In the genomic region with DNA sequence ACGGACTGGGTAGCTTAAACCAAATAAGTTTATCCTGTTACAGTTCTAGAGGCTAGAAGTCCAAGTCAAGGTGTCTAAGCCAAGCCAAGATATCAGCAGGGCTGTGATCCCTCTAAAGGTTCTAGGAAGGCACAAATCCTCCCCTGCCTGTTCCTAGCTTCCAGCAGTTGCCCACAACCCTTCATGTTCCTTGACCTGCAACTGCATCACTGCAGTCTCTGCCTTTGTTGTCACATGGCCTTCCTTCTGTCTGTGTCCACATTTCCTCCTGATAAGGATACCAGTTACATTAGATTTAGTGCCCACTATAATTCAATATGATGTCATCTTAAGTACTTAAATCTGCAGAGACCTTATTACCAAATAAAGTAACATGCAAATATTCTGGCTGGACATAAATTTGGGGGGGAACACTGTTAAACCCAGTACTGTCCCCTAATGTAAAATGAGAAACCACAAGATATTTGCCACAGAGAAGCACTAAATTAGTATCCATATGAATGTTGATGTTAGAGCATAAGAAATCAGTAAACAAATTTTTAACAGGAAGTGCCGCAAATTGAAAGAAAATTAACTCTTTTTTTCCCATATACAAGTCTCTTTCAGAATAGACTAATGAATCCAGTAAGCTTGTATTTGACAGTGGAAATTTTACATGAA, we compare ENCODE assay signal across 19 cellular contexts. TPM values are rescaled to one million over a fixed set of nuclear protein-coding genes. Genes with fewer than 3 reads are reported as not detected.
DNase-seq lines count a peak whose midpoint lies in the region; ATAC-seq, FAIRE-seq and TF ChIP-seq lines count a peak whose summit lies in the region.
"Had no signal": no experiment of that assay in that cellular context is flagged by ENCODE, and none has a peak within 500 bp of the region (broad histone marks: within the 10 kb centered on the region; RNA-seq: fewer than 3 reads in every experiment).

No MANE protein-coding gene starts in this region.

- FAIRE-seq in GM12891 (lab: Jason Lieb, UNC): no peak

- H3K27ac Mint-ChIP-seq in activated CD4-positive, alpha-beta T cell treated with anti-CD3 and anti-CD28 coated beads for 36 hours: peak overlapping the region; percentile 69
- no peak overlapping the region for H3K27ac Mint-ChIP-seq in activated CD4-positive, alpha-beta T cell treated with anti-CD3 and anti-CD28 coated beads, Interleukin-2, amount 10 ng/mL, durations not matched to agents 24 days and 14 days
- H3K27ac Mint-ChIP-seq in activated naive CD8-positive, alpha-beta T cell: peak overlapping the region; percentile 77
- peak overlapping the region; percentile 25 to 73 for H3K27ac Mint-ChIP-seq in natural killer cell treated with Interleukin-12 subunit alpha and Interleukin-12 subunit beta and Interleukin-15 and Interleukin-18, amount 100 ng/mL, for 72 hours

- H3K27ac ChIP-seq in brain microvascular endothelial cell: no peak overlapping the region
- H3K27ac ChIP-seq: BLaER1 treated with 17β-estradiol and CSF1 and Interleukin-3, amounts not matched to agents 10 nM and 100 nM; PC-9 had no signal

- no peaks in the 10 kb centered on the region for H3K27me3 Mint-ChIP-seq in activated CD4-positive, alpha-beta T cell treated with anti-CD3 and anti-CD28 coated beads for 36 hours
- no peaks in the 10 kb centered on the region for H3K27me3 Mint-ChIP-seq in activated CD4-positive, alpha-beta T cell treated with anti-CD3 and anti-CD28 coated beads, Interleukin-2, amount 10 ng/mL, durations not matched to agents 24 days and 14 days
- no peaks in the 10 kb centered on the region for H3K27me3 Mint-ChIP-seq in activated naive CD8-positive, alpha-beta T cell
- H3K27me3 Mint-ChIP-seq in natural killer cell treated with Interleukin-12 subunit alpha and Interleukin-12 subunit beta and Interleukin-15 and Interleukin-18, amount 100 ng/mL, for 72 hours: no peaks in the 10 kb centered on the region

- no peak overlapping the region for H3K4me3 ChIP-seq in brain microvascular endothelial cell (ENCODE audit: low read depth, low read length)
- H3K4me3 ChIP-seq: BLaER1 treated with 17β-estradiol and CSF1 and Interleukin-3, amounts not matched to agents 10 nM and 100 nM; PC-9 had no signal

- no peak for TF ChIP-seq CTCF in brain microvascular endothelial cell (IDR thresholded peaks at IDR 0.05; ENCODE audit: low read depth, low read length, missing control alignments)

- TF ChIP-seq POLR2A in GM12891 (IDR thresholded peaks at IDR 0.05; ENCODE audit: low read depth, low read length): 0 out of 2 replicates have a peak, but pooled peaks have one; percentile 3

- POLR2A ChIA-PET in activated CD4-positive, alpha-beta T cell treated with anti-CD3 and anti-CD28 coated beads for 36 hours (lab: Charles Lee): no interaction called here

- H3K36me3 ChIP-seq in brain microvascular endothelial cell (replicated peaks): peaks cover 55% of the 10 kb centered on the region

- CTCF ChIA-PET in activated CD4-positive, alpha-beta T cell treated with anti-CD3 and anti-CD28 coated beads for 36 hours (lab: Charles Lee): interaction anchor here (0.6 kb wide), 1 partner anchor 223 kb away, joined by 3 read pairs; no protein-coding TSS in a partner anchor

- intact Hi-C loops in activated CD4-positive, alpha-beta T cell treated with anti-CD3 and anti-CD28 coated beads for 36 hours (cut with DNase I, micrococcal nuclease): loop anchor here in 1 of 2 experiments (2.0 kb wide), 1 partner anchor 19 kb away; no protein-coding TSS in a partner anchor
- intact Hi-C loops in activated CD4-positive, alpha-beta T cell treated with anti-CD3 and anti-CD28 coated beads, Interleukin-2, amount 10 ng/mL, durations not matched to agents 24 days and 14 days (cut with micrococcal nuclease): loop anchor here (10.0 kb wide), 2 partner anchors 363 to 433 kb away; a partner anchor contains a TSS

- no peaks in the 10 kb centered on the region for H3K9me3 Mint-ChIP-seq in activated CD4-positive, alpha-beta T cell treated with anti-CD3 and anti-CD28 coated beads for 36 hours (ENCODE audit: low read depth)
- no peaks in the 10 kb centered on the region for H3K9me3 Mint-ChIP-seq in activated CD4-positive, alpha-beta T cell treated with anti-CD3 and anti-CD28 coated beads, Interleukin-2, amount 10 ng/mL, durations not matched to agents 24 days and 14 days
- no peaks in the 10 kb centered on the region for H3K9me3 Mint-ChIP-seq in activated naive CD8-positive, alpha-beta T cell (ENCODE audit: low read depth)
- H3K9me3 Mint-ChIP-seq in natural killer cell treated with Interleukin-12 subunit alpha and Interleukin-12 subunit beta and Interleukin-15 and Interleukin-18, amount 100 ng/mL, for 72 hours: no peaks in the 10 kb centered on the region

- peaks cover 55% of the 10 kb centered on the region for H3K36me3 Mint-ChIP-seq in activated CD4-positive, alpha-beta T cell treated with anti-CD3 and anti-CD28 coated beads for 36 hours (ENCODE audit: low read depth)
- H3K36me3 Mint-ChIP-seq in activated CD4-positive, alpha-beta T cell treated with anti-CD3 and anti-CD28 coated beads, Interleukin-2, amount 10 ng/mL, durations not matched to agents 24 days and 14 days (ENCODE audit: low read depth): peaks cover 58% of the 10 kb centered on the region
- H3K36me3 Mint-ChIP-seq in activated naive CD8-positive, alpha-beta T cell: peaks cover 12% of the 10 kb centered on the region
- H3K36me3 Mint-ChIP-seq in natural killer cell treated with Interleukin-12 subunit alpha and Interleukin-12 subunit beta and Interleukin-15 and Interleukin-18, amount 100 ng/mL, for 72 hours: peaks cover 39% of the 10 kb centered on the region

- H3K4me1 Mint-ChIP-seq in activated CD4-positive, alpha-beta T cell treated with anti-CD3 and anti-CD28 coated beads for 36 hours: peaks cover 41% of the 10 kb centered on the region
- H3K4me1 Mint-ChIP-seq in activated CD4-positive, alpha-beta T cell treated with anti-CD3 and anti-CD28 coated beads, Interleukin-2, amount 10 ng/mL, durations not matched to agents 24 days and 14 days: peaks cover 24% of the 10 kb centered on the region
- H3K4me1 Mint-ChIP-seq in activated naive CD8-positive, alpha-beta T cell (ENCODE audit: low read depth): peaks cover 43% of the 10 kb centered on the region
- peaks cover 26 to 48% of the 10 kb centered on the region in 2 donors for H3K4me1 Mint-ChIP-seq in natural killer cell treated with Interleukin-12 subunit alpha and Interleukin-12 subunit beta and Interleukin-15 and Interleukin-18, amount 100 ng/mL, for 72 hours (ENCODE audit: low read depth in 2 of 2)

- H3K4me3 Mint-ChIP-seq in activated CD4-positive, alpha-beta T cell treated with anti-CD3 and anti-CD28 coated beads for 36 hours: no peak overlapping the region
- no peak overlapping the region for H3K4me3 Mint-ChIP-seq in activated CD4-positive, alpha-beta T cell treated with anti-CD3 and anti-CD28 coated beads, Interleukin-2, amount 10 ng/mL, durations not matched to agents 24 days and 14 days
- H3K4me3 Mint-ChIP-seq in activated naive CD8-positive, alpha-beta T cell: no peak overlapping the region
- peak overlapping the region; percentile 28 for H3K4me3 Mint-ChIP-seq in natural killer cell treated with Interleukin-12 subunit alpha and Interleukin-12 subunit beta and Interleukin-15 and Interleukin-18, amount 100 ng/mL, for 72 hours

- H3K27me3 ChIP-seq in brain microvascular endothelial cell (replicated peaks): no peaks in the 10 kb centered on the region
- H3K27me3 ChIP-seq: BLaER1 treated with 17β-estradiol and CSF1 and Interleukin-3, amounts not matched to agents 10 nM and 100 nM had no signal

- ATAC-seq in activated CD4-positive, alpha-beta T cell treated with anti-CD3 and anti-CD28 coated beads for 36 hours: no peak
- ATAC-seq in natural killer cell treated with Interleukin-12 subunit alpha and Interleukin-12 subunit beta and Interleukin-15 and Interleukin-18, amount 100 ng/mL, for 72 hours: no peak

- in situ Hi-C loops in brain microvascular endothelial cell (cut with HindIII; ENCODE audit: low pct_ligation_motif_present, low sequenced_read_pairs): no loop called here

- no peak for DNase-seq in activated CD4-positive, alpha-beta T cell treated with anti-CD3 and anti-CD28 coated beads for 36 hours
- DNase-seq in activated CD4-positive, alpha-beta T cell treated with anti-CD3 and anti-CD28 coated beads, Interleukin-2, amount 10 ng/mL, durations not matched to agents 24 days and 14 days: no peak
- DNase-seq in GM12891 (ENCODE audit: insufficient read length, low spot score): no peak
- DNase-seq in natural killer cell treated with Interleukin-12 subunit alpha and Interleukin-12 subunit beta and Interleukin-15 and Interleukin-18, amount 100 ng/mL, for 72 hours (ENCODE audit: low spot score): no peak
- no peak for DNase-seq in cortex of kidney (lab: John Stamatoyannopoulos, UW)
- DNase-seq in NCI-H2029 treated with DMSO at 0.1 percent for 48 hours (lab: John Stamatoyannopoulos, UW): no peak
- no peak for DNase-seq in brain microvascular endothelial cell
- DNase-seq: 8988T, Calu3, DMS79, NCI-H1105 treated with DMSO at 0.1 percent for 48 hours, NCI-H187 treated with DMSO at 0.1 percent for 48 hours, NCI-H2171, NCI-H774, PC-9 had no signal

TF ChIP-seq in GM12891, 5 proteins besides CTCF, POLR2A, EP300 and RAD21:
- TF ChIP-seq PAX5 (IDR thresholded peaks at IDR 0.05; ENCODE audit: insufficient read depth, low read length, severe bottlenecking) (no peak), SPI1 (IDR thresholded peaks at IDR 0.05; ENCODE audit: low read depth, low read length) (no peak), POU2F2 (IDR thresholded peaks at IDR 0.05; ENCODE audit: low read depth, low read length) (no peak)

RNA-seq across cellular contexts. Expression of a gene that starts 4.7 kb away (rescaled TPM):
- total RNA-seq in activated CD4-positive, alpha-beta T cell treated with anti-CD3 and anti-CD28 coated beads for 36 hours: 100 to 1,000 TPM; 321 to 367 TPM
- 256 and 266 TPM in 2 replicates for total RNA-seq in activated CD4-positive, alpha-beta T cell treated with anti-CD3 and anti-CD28 coated beads, Interleukin-2, amount 10 ng/mL, durations not matched to agents 24 days and 14 days
- polyA plus RNA-seq in GM12891 (2012; ENCODE audit: low read depth, missing spikeins): 262 TPM
- total RNA-seq in natural killer cell treated with Interleukin-12 subunit alpha and Interleukin-12 subunit beta and Interleukin-15 and Interleukin-18, amount 100 ng/mL, for 72 hours: 100 to 1,000 TPM; 204 to 261 TPM

RNA-seq across cellular contexts. Expression of a gene that starts 43.1 kb away (rescaled TPM):
- total RNA-seq in activated CD4-positive, alpha-beta T cell treated with anti-CD3 and anti-CD28 coated beads for 36 hours: not detected
- not detected in 2 replicates for total RNA-seq in activated CD4-positive, alpha-beta T cell treated with anti-CD3 and anti-CD28 coated beads, Interleukin-2, amount 10 ng/mL, durations not matched to agents 24 days and 14 days
- not detected for polyA plus RNA-seq in GM12891 (2012; ENCODE audit: low read depth, missing spikeins)
- not detected for total RNA-seq in natural killer cell treated with Interleukin-12 subunit alpha and Interleukin-12 subunit beta and Interleukin-15 and Interleukin-18, amount 100 ng/mL, for 72 hours
- total RNA-seq: Calu3, H4, NCI-H460, PC-9 had no signal

RNA-seq across cellular contexts. Expression of a gene that starts 50.1 kb away (rescaled TPM):
- 1 to 10 TPM; 7.7 to 8.0 TPM for total RNA-seq in activated CD4-positive, alpha-beta T cell treated with anti-CD3 and anti-CD28 coated beads for 36 hours
- total RNA-seq in activated CD4-positive, alpha-beta T cell treated with anti-CD3 and anti-CD28 coated beads, Interleukin-2, amount 10 ng/mL, durations not matched to agents 24 days and 14 days: 13.6 and 14.4 TPM in 2 replicates
- polyA plus RNA-seq in GM12891 (2012; ENCODE audit: low read depth, missing spikeins): 4.7 TPM
- total RNA-seq in natural killer cell treated with Interleukin-12 subunit alpha and Interleukin-12 subunit beta and Interleukin-15 and Interleukin-18, amount 100 ng/mL, for 72 hours: 10 to 100 TPM; 10.9 to 14.1 TPM
